9 cellular contexts compared by ENCODE assay signal in genomic region chr3:128322030-128323022, GRCh38.
DNase-seq lines count a peak whose midpoint lies in the region; ATAC-seq and TF ChIP-seq lines count a peak whose summit lies in the region.
"Had no signal": no experiment of that assay in that cellular context is flagged by ENCODE, and none has a peak within 500 bp of the region (broad histone marks: within the 10 kb centered on the region; RNA-seq: fewer than 3 reads in every experiment).

No MANE protein-coding gene starts in this region.

- H3K36me3 ChIP-seq in WERI-Rb-1: no peaks in the 10 kb centered on the region; the same call in 1 of the 2 replicates
- H3K36me3 ChIP-seq: HAP-1 had no signal

- DNase-seq in AG20443 (ENCODE audit: low spot score) (peak; percentile 65), HFF-Myc (ENCODE audit: extremely low read depth, low read depth) (no peak), WERI-Rb-1 (peak; percentile 57), cardiac fibroblast (ENCODE audit: low read depth in 2 of 2) (peak; percentile 63 to 68), left lobe of liver (ENCODE audit: low spot score) (peak; percentile 67), cortex of kidney (lab: John Stamatoyannopoulos, UW) (no peak)
- DNase-seq in stimulated activated CD8-positive, alpha-beta memory T cell treated with anti-CD3 and anti-CD28 coated beads, Interleukin-4, amount 100 ng/mL, for 48 hours: peak; percentile 56

- TF ChIP-seq CTCF in HFF-Myc (IDR thresholded peaks at IDR 0.05; ENCODE audit: low read depth, low read length, missing control alignments): peak; percentile 68
- TF ChIP-seq CTCF in WERI-Rb-1 (IDR thresholded peaks at IDR 0.05; ENCODE audit: low read depth, low read length): peak; percentile 77
- TF ChIP-seq CTCF in cardiac fibroblast (IDR thresholded peaks at IDR 0.05; ENCODE audit: low read depth, low read length): peak; percentile 76

- H3K4me3 ChIP-seq in HFF-Myc (replicated peaks; ENCODE audit: low read depth, low read length) (no peak overlapping the region), WERI-Rb-1 (ENCODE audit: low read depth, low read length) (no peak overlapping the region), cardiac fibroblast (replicated peaks in 1 of 2; ENCODE audit: low read depth in 2 of 2, low read length in 2 of 2) (no peak overlapping the region)
- H3K4me3 ChIP-seq: HAP-1 had no signal

- no peaks in the 10 kb centered on the region for H3K27me3 ChIP-seq in WERI-Rb-1 (ENCODE audit: insufficient read depth, low read depth, severe bottlenecking)

- no peaks in the 10 kb centered on the region for H3K9me3 ChIP-seq in WERI-Rb-1 (ENCODE audit: severe bottlenecking)
- H3K9me3 ChIP-seq: HAP-1 had no signal

- H3K27ac ChIP-seq in WERI-Rb-1: no peak overlapping the region

- ATAC-seq in left lobe of liver (peak; percentile 50), GM21515 (IDR thresholded peaks at IDR 0.05; ENCODE audit: unreplicated experiment) (no peak)

Comparison
In these comparisons a context has a peak if more than half of its experiments do, and no peak if none do; other contexts are left out.
1. DNase-seq: peak in AG20443 (single experiment), WERI-Rb-1 (single experiment), cardiac fibroblast (2 of 2), left lobe of liver (single experiment) and stimulated activated CD8-positive, alpha-beta memory T cell treated with anti-CD3 and anti-CD28 coated beads, Interleukin-4, amount 100 ng/mL, for 48 hours (single experiment); none in HFF-Myc (single experiment) and cortex of kidney (single experiment).
2. Peak in every context shown above with its lines, with median percentiles within 50 percentile points of each other: CTCF ChIP-seq.